In genomic region chrX:154733072-154733425, GRCh38 we compare ENCODE assay signal across 9 cellular contexts. TPM values are rescaled to one million over a fixed set of nuclear protein-coding genes. Genes with fewer than 3 reads are reported as not detected.
DNase-seq lines count a peak whose midpoint lies in the region; ATAC-seq and TF ChIP-seq lines count a peak whose summit lies in the region.
"Had no signal": no experiment of that assay in that cellular context is flagged by ENCODE, and none has a peak within 500 bp of the region (broad histone marks: within the 10 kb centered on the region; RNA-seq: fewer than 3 reads in every experiment).

No MANE protein-coding gene starts in this region.

- H3F3A ChIP-seq in MM.1S (ENCODE audit: insufficient read depth, low read length) = no peaks in the 10 kb centered on the region

- peak overlapping the region in 5 of 10 experiments; percentile 0 to 52 (median 17); a peak in 4 of 20 replicates for H3K4me3 ChIP-seq in BLaER1 treated with 17β-estradiol and CSF1 and Interleukin-3, amounts not matched to agents 10 nM and 100 nM
- H3K4me3 ChIP-seq in IMR-90 (ENCODE audit: insufficient read depth, low read depth, low read length) (no peak overlapping the region), cardiac fibroblast (replicated peaks in 1 of 2; ENCODE audit: low read depth in 2 of 2, low read length in 2 of 2) (no peak overlapping the region), MM.1S (ENCODE audit: low read length) (no peak overlapping the region)

- H3K4me1 ChIP-seq in BLaER1 treated with 17β-estradiol and CSF1 and Interleukin-3, amounts not matched to agents 10 nM and 100 nM = peaks cover 86 to 100% (median 97%) of the 10 kb centered on the region in 10 experiments
- H3K4me1 ChIP-seq in IMR-90 (ENCODE audit: control insufficient read depth, insufficient read depth, low read length) = peaks cover 35% of the 10 kb centered on the region
- no peaks in the 10 kb centered on the region for H3K4me1 ChIP-seq in MM.1S (ENCODE audit: low read length)

- intact Hi-C loops in IMR-90 (cut with micrococcal nuclease) = no loop called here
- intact Hi-C loops in natural killer cell (cut with micrococcal nuclease) = loop anchor here (2.0 kb wide), 1 partner anchor 14 kb away; no protein-coding TSS in a partner anchor

- peak overlapping the region; percentile 30; the same call in 1 of the 2 replicates for H2AK5ac ChIP-seq in IMR-90 (ENCODE audit: low read depth, low read length)

- H2AFZ ChIP-seq in IMR-90 (replicated peaks; ENCODE audit: low read length, poor library complexity) (no peak overlapping the region), MM.1S (ENCODE audit: low read length) (no peak overlapping the region)

- H3K36me3 ChIP-seq in BLaER1 treated with 17β-estradiol and CSF1 and Interleukin-3, amounts not matched to agents 10 nM and 100 nM = peaks cover 0 to 24% (median 0%) of the 10 kb centered on the region in 11 experiments; a peak in 4 of 22 replicates
- no peaks in the 10 kb centered on the region for H3K36me3 ChIP-seq in IMR-90 (ENCODE audit: control insufficient read depth, insufficient read depth, low read length)
- no peaks in the 10 kb centered on the region for H3K36me3 ChIP-seq in MM.1S (replicated peaks; ENCODE audit: insufficient read depth, low read length)

- H3K27ac Mint-ChIP-seq in natural killer cell = peak overlapping the region; percentile 86 to 87

- peaks cover 92 to 93% of the 10 kb centered on the region in 2 donors for H3K4me1 Mint-ChIP-seq in natural killer cell

- CTCF ChIA-PET in IMR-90 (lab: Yijun Ruan, JAX) = interaction anchor here (1.4 to 1.6 kb wide), 2 partner anchors 17 to 20 kb away, joined by 3 read pairs; no protein-coding TSS in a partner anchor

- no peaks in the 10 kb centered on the region for H3K79me2 ChIP-seq in MM.1S (ENCODE audit: low read length)

- TF ChIP-seq CTCF in IMR-90 (conservative IDR thresholded peaks at IDR 0.05; ENCODE audit: low read depth, low read length) (no peak), cardiac fibroblast (IDR thresholded peaks at IDR 0.05; ENCODE audit: low read depth, low read length) (no peak), natural killer cell (IDR thresholded peaks at IDR 0.05) (no peak), MM.1S (IDR thresholded peaks at IDR 0.05; ENCODE audit: low read length) (no peak)

- H3K9me3 ChIP-seq in BLaER1 treated with 17β-estradiol and CSF1 and Interleukin-3, amounts not matched to agents 10 nM and 100 nM (replicated peaks in 1 of 11) = peaks cover 0 to 12% (median 0%) of the 10 kb centered on the region in 11 experiments; a peak in 5 of 22 replicates
- no peaks in the 10 kb centered on the region for H3K9me3 ChIP-seq in IMR-90 (ENCODE audit: control insufficient read depth, insufficient read depth, low read length)
- no peaks in the 10 kb centered on the region for H3K9me3 ChIP-seq in MM.1S (replicated peaks; ENCODE audit: insufficient read depth, low read length)

- 0 out of 3 replicates have a peak overlapping the region, but pooled peaks have one; percentile 19 for H2BK15ac ChIP-seq in IMR-90 (ENCODE audit: low read depth, low read length)

- peak overlapping the region; percentile 80 to 95 (median 88); a peak in 21 of 22 replicates for H3K27ac ChIP-seq in BLaER1 treated with 17β-estradiol and CSF1 and Interleukin-3, amounts not matched to agents 10 nM and 100 nM
- H3K27ac ChIP-seq in IMR-90 (ENCODE audit: insufficient read depth, low read length) (no peak overlapping the region), MM.1S (ENCODE audit: low read length) (no peak overlapping the region)

- peak overlapping the region; percentile 69 to 84 (median 77); a peak in 21 of 22 replicates for H3K9ac ChIP-seq in BLaER1 treated with 17β-estradiol and CSF1 and Interleukin-3, amounts not matched to agents 10 nM and 100 nM
- H3K9ac ChIP-seq in IMR-90 (ENCODE audit: low read depth, low read length) = no peak overlapping the region
- H3K9ac ChIP-seq in MM.1S (ENCODE audit: low read length) = no peak overlapping the region

- H3K79me1 ChIP-seq in IMR-90 (ENCODE audit: low read depth in 1 of 2, low read length in 2 of 2) = peaks cover 0 to 3% of the 10 kb centered on the region in 2 experiments; a peak in 2 of 4 replicates

- H4K20me1 ChIP-seq in BLaER1 treated with 17β-estradiol and CSF1 and Interleukin-3, amounts not matched to agents 10 nM and 100 nM = no peaks in the 10 kb centered on the region
- H4K20me1 ChIP-seq in IMR-90 (ENCODE audit: insufficient read depth, low read length) (no peaks in the 10 kb centered on the region), MM.1S (ENCODE audit: insufficient read depth, low read length) (no peaks in the 10 kb centered on the region)

- in situ Hi-C loops in IMR-90 (cut with MboI; ENCODE audit: low sequenced_read_pairs) = loop anchor here (25.0 kb wide), 1 partner anchor 146 kb away; the partner anchor contains the start of gene CTAG1A

- no peak for TF ChIP-seq POLR2A in IMR-90 (IDR thresholded peaks at IDR 0.05; ENCODE audit: low read depth, low read length)

- H3K14ac ChIP-seq in IMR-90 (replicated peaks; ENCODE audit: low read depth, low read length) = no peak overlapping the region

- no TSS peak for BruUV-seq in IMR-90 (replicated peaks; lab: Mats Ljungman, UMichigan)

- peak overlapping the region; percentile 44; the same call in 1 of the 2 replicates for H3K18ac ChIP-seq in IMR-90 (ENCODE audit: low read depth, low read length)

- H3K9me3 Mint-ChIP-seq in natural killer cell = no peaks in the 10 kb centered on the region

- no peak for TF ChIP-seq RAD21 in IMR-90 (IDR thresholded peaks at IDR 0.05; ENCODE audit: low read length)

- peak overlapping the region; percentile 53; the same call in 1 of the 2 replicates for H3K4ac ChIP-seq in IMR-90 (ENCODE audit: low read depth, low read length)

- ATAC-seq in IMR-90 (ENCODE audit: low read depth) (no peak), natural killer cell (no peak)
- ATAC-seq: esophagus mucosa had no signal

- H3K9me1 ChIP-seq in IMR-90 (ENCODE audit: insufficient read depth, low read length) = peaks cover 10% of the 10 kb centered on the region; the same call in 1 of the 2 replicates

- no peak overlapping the region for H4K91ac ChIP-seq in IMR-90 (ENCODE audit: insufficient read depth, low read depth, low read length)

- H3K4me3 Mint-ChIP-seq in natural killer cell = peak overlapping the region; percentile 76

- H2BK120ac ChIP-seq in IMR-90 (ENCODE audit: low read depth, low read length) = peak overlapping the region; percentile 25

- POLR2A ChIA-PET in IMR-90 (lab: Charles Lee; ENCODE audit: unreplicated experiment) = no interaction called here

- H2BK5ac ChIP-seq in IMR-90 (ENCODE audit: low read depth, low read length, poor library complexity, severe bottlenecking) = peak overlapping the region; percentile 37

- no peak overlapping the region for H3K56ac ChIP-seq in IMR-90 (ENCODE audit: extremely low read depth, insufficient read depth, low read length)

- no peak for DNase-seq in IMR-90
- DNase-seq in cardiac fibroblast (ENCODE audit: low read depth in 2 of 2) = peak; percentile 26 to 73
- no peak for DNase-seq in natural killer cell
- DNase-seq in dedifferentiated amniotic fluid mesenchymal stem cell (ENCODE audit: extremely low spot score) = no peak
- DNase-seq in Ammon's horn (ENCODE audit: low spot score) = no peak
- no peak for DNase-seq in MM.1S
- DNase-seq in CD1c-positive myeloid dendritic cell (ENCODE audit: extremely low spot score) = no peak

- H3K23ac ChIP-seq in IMR-90 (ENCODE audit: low read depth, low read length) = no peak overlapping the region

- dilution Hi-C loops in IMR-90 (cut with HindIII; ENCODE audit: low sequenced_read_pairs, unreplicated experiment) = no loop called here

- WGBS in IMR-90 (ENCODE audit: extremely low coverage in 2 of 2, insufficient read length in 1 of 2), 2 experiments = no CpG with 5 or more reads among the region's 2 CpGs

- H3K27me3 Mint-ChIP-seq in natural killer cell (ENCODE audit: low read depth in 2 of 2) = no peaks in the 10 kb centered on the region

- no peak overlapping the region for H2AK9ac ChIP-seq in IMR-90 (replicated peaks; ENCODE audit: low read depth, low read length, poor library complexity)

- H3K4me2 ChIP-seq in BLaER1 treated with 17β-estradiol and CSF1 and Interleukin-3, amounts not matched to agents 10 nM and 100 nM = peak overlapping the region; percentile 51 to 90 (median 75)
- H3K4me2 ChIP-seq in IMR-90 (ENCODE audit: low read depth, low read length) = peak overlapping the region; percentile 50
- no peak overlapping the region for H3K4me2 ChIP-seq in MM.1S (ENCODE audit: low read depth, low read length)

- no peaks in the 10 kb centered on the region for H3K9me2 ChIP-seq in MM.1S (replicated peaks; ENCODE audit: insufficient read depth, low read length)

- H2BK20ac ChIP-seq in IMR-90 (ENCODE audit: low read depth, low read length) = peak overlapping the region; percentile 12; the same call in 1 of the 2 replicates

- no peak overlapping the region for H4K8ac ChIP-seq in IMR-90 (ENCODE audit: low read depth in 2 of 2, low read length in 2 of 2)

- peaks cover 95 to 100% (median 100%) of the 10 kb centered on the region in 11 experiments for H3K27me3 ChIP-seq in BLaER1 treated with 17β-estradiol and CSF1 and Interleukin-3, amounts not matched to agents 10 nM and 100 nM
- no peaks in the 10 kb centered on the region for H3K27me3 ChIP-seq in IMR-90 (ENCODE audit: control insufficient read depth, insufficient read depth, low read length)
- no peaks in the 10 kb centered on the region for H3K27me3 ChIP-seq in MM.1S (replicated peaks; ENCODE audit: insufficient read depth, low read length)

- no peaks in the 10 kb centered on the region for H3K36me3 Mint-ChIP-seq in natural killer cell

- no peak overlapping the region for H4K5ac ChIP-seq in IMR-90 (ENCODE audit: low read depth, low read length)

TF ChIP-seq in IMR-90, 13 proteins besides CTCF, POLR2A, EP300 and RAD21 (continues in another document):
- no peak for TF ChIP-seq MAZ (IDR thresholded peaks at IDR 0.05; ENCODE audit: borderline replicate concordance, low read depth, low read length)
- TF ChIP-seq BHLHE40 (IDR thresholded peaks at IDR 0.05; ENCODE audit: low read depth, low read length) = no peak
- no peak for TF ChIP-seq RFX5 (IDR thresholded peaks at IDR 0.05; ENCODE audit: low read depth, low read length)
- no peak for TF ChIP-seq MXI1 (IDR thresholded peaks at IDR 0.05; ENCODE audit: borderline replicate concordance, low read depth, low read length)
- no peak for TF ChIP-seq MAFK (IDR thresholded peaks at IDR 0.05; ENCODE audit: low read depth, low read length)
- TF ChIP-seq NFE2L2 (IDR thresholded peaks at IDR 0.05; ENCODE audit: low read depth, low read length) = no peak
- no peak for TF ChIP-seq SMC3 (IDR thresholded peaks at IDR 0.05; ENCODE audit: low read depth, low read length)

RNA-seq across cellular contexts. Expression of gene GAB3, which starts 17.8 kb away (rescaled TPM):
- total RNA-seq in IMR-90 (2012; rRNA removed) = 1.9 and 2.2 TPM in 2 replicates
- polyA plus RNA-seq in IMR-90 (2012; rRNA removed) = 3.4 and 3.7 TPM in 2 replicates
- 0.56 and 0.63 TPM in 2 replicates for polyA plus RNA-seq in IMR-90 (2012; cell fraction: cytosol; rRNA removed)
- polyA plus RNA-seq in IMR-90 (2012; cell fraction: nucleus; rRNA removed; ENCODE audit: low replicate concordance) = 2.7 and 11.3 TPM in 2 replicates
- 10 to 100 TPM; 55.6 to 89.8 (median 77.4) TPM for total RNA-seq in natural killer cell

RNA-seq across cellular contexts. Expression of gene DKC1, which starts 29.6 kb away (rescaled TPM):
- total RNA-seq in IMR-90 (2012; rRNA removed) (63.8 and 66.7 TPM in 2 replicates), natural killer cell (10 to 100 TPM; 41.8 to 54.3 (median 53.9) TPM)
- 42.9 and 49.9 TPM in 2 replicates for polyA plus RNA-seq in IMR-90 (2012; rRNA removed)
- polyA plus RNA-seq in IMR-90 (2012; cell fraction: cytosol; rRNA removed) = 14.1 and 16.9 TPM in 2 replicates
- polyA plus RNA-seq in IMR-90 (2012; cell fraction: nucleus; rRNA removed; ENCODE audit: low replicate concordance) = 17.0 and 55.5 TPM in 2 replicates

Comparison
In these comparisons a context has a peak if more than half of its experiments do, and no peak if none do; other contexts are left out.
1. H3K27ac ChIP-seq: peak in BLaER1 treated with 17β-estradiol and CSF1 and Interleukin-3, amounts not matched to agents 10 nM and 100 nM (11 of 11); none in IMR-90 (single experiment) and MM.1S (single experiment).
2. H3K9ac ChIP-seq: peak in BLaER1 treated with 17β-estradiol and CSF1 and Interleukin-3, amounts not matched to agents 10 nM and 100 nM (11 of 11); none in IMR-90 (single experiment) and MM.1S (single experiment).
3. DNase-seq: peak in cardiac fibroblast (2 of 2); none in IMR-90 (single experiment), natural killer cell (single experiment), dedifferentiated amniotic fluid mesenchymal stem cell (single experiment), Ammon's horn (single experiment), MM.1S (single experiment) and CD1c-positive myeloid dendritic cell (single experiment).
4. RNA of gene GAB3, which starts 17.8 kb away (total RNA-seq): 55.6 to 89.8 TPM in natural killer cell; 1.9 to 2.2 TPM in IMR-90; every median in the first group is over 10 times any median in the second.